9 cellular contexts compared by ENCODE assay signal in the genomic region with DNA sequence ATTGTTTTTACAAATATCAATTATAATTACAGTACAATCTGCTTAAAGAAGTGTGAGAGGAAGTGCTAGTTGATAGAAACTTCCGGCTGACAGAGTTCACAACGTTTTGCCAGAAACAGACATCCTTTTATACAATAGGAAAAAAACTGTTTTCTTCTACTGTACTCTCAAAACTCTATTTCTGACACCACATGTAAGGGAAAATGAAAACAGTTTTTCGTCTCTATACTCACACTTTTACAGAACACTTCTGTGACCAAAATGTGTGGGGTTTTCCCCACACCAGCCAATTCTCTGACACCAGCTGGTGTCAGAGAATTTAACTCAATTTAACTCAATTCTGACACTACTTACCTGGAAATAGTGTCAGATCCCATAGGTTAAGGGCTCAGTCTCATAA. TPM values are rescaled to one million over a fixed set of nuclear protein-coding genes. Genes with fewer than 3 reads are reported as not detected.
DNase-seq lines count a peak whose midpoint lies in the region; ATAC-seq lines count a peak whose summit lies in the region.
"Had no signal": no experiment of that assay in that cellular context is flagged by ENCODE, and none has a peak within 500 bp of the region (broad histone marks: within the 10 kb centered on the region; RNA-seq: fewer than 3 reads in every experiment).

No MANE protein-coding gene starts in this region.

- CTCF ChIA-PET in T-cell (lab: Charles Lee), result no interaction called here

- ATAC-seq in GM18909 (IDR thresholded peaks at IDR 0.05; ENCODE audit: poor library complexity, unreplicated experiment), result peak; percentile 85
- ATAC-seq in HG02840 (IDR thresholded peaks at IDR 0.05; ENCODE audit: low FRiP score, unreplicated experiment), result peak; percentile 73
- ATAC-seq in T-cell (replicated peaks in 1 of 4), result peak; percentile 90 to 96 (median 92)
- no peak for ATAC-seq in left cardiac atrium

- POLR2A ChIA-PET in T-cell (lab: Charles Lee), result no interaction called here

- DNase-seq in T-cell (peak in 30 of 34 experiments; percentile 4 to 68 (median 40)), DMS153 treated with DMSO at 0.1 percent for 48 hours (lab: John Stamatoyannopoulos, UW; ENCODE audit: unreplicated experiment) (no peak), DMS153 (lab: John Stamatoyannopoulos, UW) (no peak), left cardiac atrium (no peak), LoVo (ENCODE audit: low spot score) (no peak)
- DNase-seq: amniotic stem cell had no signal

- H3K4me3 ChIP-seq in skin epidermis, result no peak overlapping the region

- no peak overlapping the region for H3K27ac Mint-ChIP-seq in T-cell

- peak overlapping the region in 12 of 21 experiments; percentile 9 to 79 (median 46) for H3K27ac ChIP-seq in skin epidermis

- H3K9me3 Mint-ChIP-seq in T-cell, result no peaks in the 10 kb centered on the region

- no peak overlapping the region for H3K4me3 Mint-ChIP-seq in T-cell

- intact Hi-C loops in left cardiac atrium (cut with DNase I), result no loop called here

- H3K4me1 Mint-ChIP-seq in T-cell, result peaks cover 4 to 13% (median 7%) of the 10 kb centered on the region in 3 donors

- H3K27me3 Mint-ChIP-seq in T-cell, result no peaks in the 10 kb centered on the region

- H3K36me3 Mint-ChIP-seq in T-cell, result no peaks in the 10 kb centered on the region

RNA-seq across cellular contexts. Expression of a gene that starts 24.2 kb away (rescaled TPM):
- 100 to 1,000 TPM in 2 of 5 donors, 10 to 100 TPM in 3; 80.2 to 200 (median 87.8) TPM for total RNA-seq in T-cell
- 100 to 1,000 TPM in 1 of 2 donors, 10 to 100 TPM in 1; 50.9 to 109 TPM for total RNA-seq in left cardiac atrium

Comparison
In these comparisons a context has a peak if more than half of its experiments do, and no peak if none do; other contexts are left out.
1. ATAC-seq: peak in GM18909 (single experiment), HG02840 (single experiment) and T-cell (4 of 4); none in left cardiac atrium (0 of 2).
2. DNase-seq: peak in T-cell (30 of 34); none in DMS153 treated with DMSO at 0.1 percent for 48 hours (single experiment), DMS153 (single experiment), left cardiac atrium (single experiment) and LoVo (single experiment).